ENCODE assay signal across 1 cellular context in the genomic region with DNA sequence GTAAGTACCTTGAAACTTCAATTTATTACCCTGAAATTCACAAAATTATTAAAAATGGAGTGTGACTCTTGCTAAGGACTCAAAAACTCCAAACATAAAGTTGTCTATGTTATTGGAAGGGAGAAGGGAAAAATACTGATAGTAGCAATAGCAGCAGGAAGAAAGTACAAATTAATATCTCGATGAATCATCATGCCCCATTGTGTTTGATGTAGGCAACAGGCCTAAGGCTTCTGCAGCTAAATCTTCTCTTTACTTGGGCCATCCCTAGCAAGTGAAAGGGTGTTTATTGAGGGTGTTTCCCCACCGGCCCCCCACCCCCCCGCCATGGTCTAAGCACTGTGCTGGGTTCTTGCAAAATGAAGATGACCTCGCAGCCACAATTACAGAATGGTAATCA.
TF ChIP-seq lines count a peak whose summit lies in the region.

No MANE protein-coding gene starts in this region.

TF ChIP-seq in GM23338, 12 proteins besides CTCF, POLR2A, EP300 and RAD21 (continued from another document):
- TF ChIP-seq, protein P1, sequence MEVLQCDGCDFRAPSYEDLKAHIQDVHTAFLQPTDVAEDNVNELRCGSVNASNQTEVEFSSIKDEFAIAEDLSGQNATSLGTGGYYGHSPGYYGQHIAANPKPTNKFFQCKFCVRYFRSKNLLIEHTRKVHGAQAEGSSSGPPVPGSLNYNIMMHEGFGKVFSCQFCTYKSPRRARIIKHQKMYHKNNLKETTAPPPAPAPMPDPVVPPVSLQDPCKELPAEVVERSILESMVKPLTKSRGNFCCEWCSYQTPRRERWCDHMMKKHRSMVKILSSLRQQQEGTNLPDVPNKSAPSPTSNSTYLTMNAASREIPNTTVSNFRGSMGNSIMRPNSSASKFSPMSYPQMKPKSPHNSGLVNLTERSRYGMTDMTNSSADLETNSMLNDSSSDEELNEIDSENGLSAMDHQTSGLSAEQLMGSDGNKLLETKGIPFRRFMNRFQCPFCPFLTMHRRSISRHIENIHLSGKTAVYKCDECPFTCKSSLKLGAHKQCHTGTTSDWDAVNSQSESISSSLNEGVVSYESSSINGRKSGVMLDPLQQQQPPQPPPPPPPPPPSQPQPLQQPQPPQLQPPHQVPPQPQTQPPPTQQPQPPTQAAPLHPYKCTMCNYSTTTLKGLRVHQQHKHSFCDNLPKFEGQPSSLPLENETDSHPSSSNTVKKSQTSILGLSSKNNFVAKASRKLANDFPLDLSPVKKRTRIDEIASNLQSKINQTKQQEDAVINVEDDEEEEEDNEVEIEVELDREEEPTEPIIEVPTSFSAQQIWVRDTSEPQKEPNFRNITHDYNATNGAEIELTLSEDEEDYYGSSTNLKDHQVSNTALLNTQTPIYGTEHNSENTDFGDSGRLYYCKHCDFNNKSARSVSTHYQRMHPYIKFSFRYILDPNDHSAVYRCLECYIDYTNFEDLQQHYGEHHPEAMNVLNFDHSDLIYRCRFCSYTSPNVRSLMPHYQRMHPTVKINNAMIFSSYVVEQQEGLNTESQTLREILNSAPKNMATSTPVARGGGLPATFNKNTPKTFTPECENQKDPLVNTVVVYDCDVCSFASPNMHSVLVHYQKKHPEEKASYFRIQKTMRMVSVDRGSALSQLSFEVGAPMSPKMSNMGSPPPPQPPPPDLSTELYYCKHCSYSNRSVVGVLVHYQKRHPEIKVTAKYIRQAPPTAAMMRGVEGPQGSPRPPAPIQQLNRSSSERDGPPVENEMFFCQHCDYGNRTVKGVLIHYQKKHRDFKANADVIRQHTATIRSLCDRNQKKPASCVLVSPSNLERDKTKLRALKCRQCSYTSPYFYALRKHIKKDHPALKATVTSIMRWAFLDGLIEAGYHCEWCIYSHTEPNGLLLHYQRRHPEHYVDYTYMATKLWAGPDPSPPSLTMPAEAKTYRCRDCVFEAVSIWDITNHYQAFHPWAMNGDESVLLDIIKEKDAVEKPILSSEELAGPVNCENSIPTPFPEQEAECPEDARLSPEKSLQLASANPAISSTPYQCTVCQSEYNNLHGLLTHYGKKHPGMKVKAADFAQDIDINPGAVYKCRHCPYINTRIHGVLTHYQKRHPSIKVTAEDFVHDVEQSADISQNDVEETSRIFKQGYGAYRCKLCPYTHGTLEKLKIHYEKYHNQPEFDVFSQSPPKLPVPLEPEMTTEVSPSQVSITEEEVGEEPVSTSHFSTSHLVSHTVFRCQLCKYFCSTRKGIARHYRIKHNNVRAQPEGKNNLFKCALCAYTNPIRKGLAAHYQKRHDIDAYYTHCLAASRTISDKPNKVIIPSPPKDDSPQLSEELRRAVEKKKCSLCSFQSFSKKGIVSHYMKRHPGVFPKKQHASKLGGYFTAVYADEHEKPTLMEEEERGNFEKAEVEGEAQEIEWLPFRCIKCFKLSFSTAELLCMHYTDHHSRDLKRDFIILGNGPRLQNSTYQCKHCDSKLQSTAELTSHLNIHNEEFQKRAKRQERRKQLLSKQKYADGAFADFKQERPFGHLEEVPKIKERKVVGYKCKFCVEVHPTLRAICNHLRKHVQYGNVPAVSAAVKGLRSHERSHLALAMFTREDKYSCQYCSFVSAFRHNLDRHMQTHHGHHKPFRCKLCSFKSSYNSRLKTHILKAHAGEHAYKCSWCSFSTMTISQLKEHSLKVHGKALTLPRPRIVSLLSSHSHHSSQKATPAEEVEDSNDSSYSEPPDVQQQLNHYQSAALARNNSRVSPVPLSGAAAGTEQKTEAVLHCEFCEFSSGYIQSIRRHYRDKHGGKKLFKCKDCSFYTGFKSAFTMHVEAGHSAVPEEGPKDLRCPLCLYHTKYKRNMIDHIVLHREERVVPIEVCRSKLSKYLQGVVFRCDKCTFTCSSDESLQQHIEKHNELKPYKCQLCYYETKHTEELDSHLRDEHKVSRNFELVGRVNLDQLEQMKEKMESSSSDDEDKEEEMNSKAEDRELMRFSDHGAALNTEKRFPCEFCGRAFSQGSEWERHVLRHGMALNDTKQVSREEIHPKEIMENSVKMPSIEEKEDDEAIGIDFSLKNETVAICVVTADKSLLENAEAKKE (CRISPR knock-in tag; IDR thresholded peaks at IDR 0.05), result no peak
- no peak for TF ChIP-seq CREB1 (CRISPR knock-in tag; IDR thresholded peaks at IDR 0.05; ENCODE audit: low read depth)
- TF ChIP-seq POLR2AphosphoS5 (IDR thresholded peaks at IDR 0.05; ENCODE audit: low read depth), result no peak
- no peak for TF ChIP-seq EZH2phosphoT487 (IDR thresholded peaks at IDR 0.05; ENCODE audit: unreplicated experiment)
- TF ChIP-seq, protein P2, sequence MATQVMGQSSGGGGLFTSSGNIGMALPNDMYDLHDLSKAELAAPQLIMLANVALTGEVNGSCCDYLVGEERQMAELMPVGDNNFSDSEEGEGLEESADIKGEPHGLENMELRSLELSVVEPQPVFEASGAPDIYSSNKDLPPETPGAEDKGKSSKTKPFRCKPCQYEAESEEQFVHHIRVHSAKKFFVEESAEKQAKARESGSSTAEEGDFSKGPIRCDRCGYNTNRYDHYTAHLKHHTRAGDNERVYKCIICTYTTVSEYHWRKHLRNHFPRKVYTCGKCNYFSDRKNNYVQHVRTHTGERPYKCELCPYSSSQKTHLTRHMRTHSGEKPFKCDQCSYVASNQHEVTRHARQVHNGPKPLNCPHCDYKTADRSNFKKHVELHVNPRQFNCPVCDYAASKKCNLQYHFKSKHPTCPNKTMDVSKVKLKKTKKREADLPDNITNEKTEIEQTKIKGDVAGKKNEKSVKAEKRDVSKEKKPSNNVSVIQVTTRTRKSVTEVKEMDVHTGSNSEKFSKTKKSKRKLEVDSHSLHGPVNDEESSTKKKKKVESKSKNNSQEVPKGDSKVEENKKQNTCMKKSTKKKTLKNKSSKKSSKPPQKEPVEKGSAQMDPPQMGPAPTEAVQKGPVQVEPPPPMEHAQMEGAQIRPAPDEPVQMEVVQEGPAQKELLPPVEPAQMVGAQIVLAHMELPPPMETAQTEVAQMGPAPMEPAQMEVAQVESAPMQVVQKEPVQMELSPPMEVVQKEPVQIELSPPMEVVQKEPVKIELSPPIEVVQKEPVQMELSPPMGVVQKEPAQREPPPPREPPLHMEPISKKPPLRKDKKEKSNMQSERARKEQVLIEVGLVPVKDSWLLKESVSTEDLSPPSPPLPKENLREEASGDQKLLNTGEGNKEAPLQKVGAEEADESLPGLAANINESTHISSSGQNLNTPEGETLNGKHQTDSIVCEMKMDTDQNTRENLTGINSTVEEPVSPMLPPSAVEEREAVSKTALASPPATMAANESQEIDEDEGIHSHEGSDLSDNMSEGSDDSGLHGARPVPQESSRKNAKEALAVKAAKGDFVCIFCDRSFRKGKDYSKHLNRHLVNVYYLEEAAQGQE (IDR thresholded peaks at IDR 0.05; ENCODE audit: unreplicated experiment), result no peak
